1 cellular context compared by ENCODE assay signal in genomic region chr10:73506074-73506473, GRCh38.
TF ChIP-seq lines count a peak whose summit lies in the region.

No MANE protein-coding gene starts in this region.

TF ChIP-seq in H1, 55 proteins besides CTCF, POLR2A, EP300 and RAD21:
- TF ChIP-seq SUZ12 (IDR thresholded peaks at IDR 0.05; ENCODE audit: low read length), result no peak
- TF ChIP-seq, protein P1, sequence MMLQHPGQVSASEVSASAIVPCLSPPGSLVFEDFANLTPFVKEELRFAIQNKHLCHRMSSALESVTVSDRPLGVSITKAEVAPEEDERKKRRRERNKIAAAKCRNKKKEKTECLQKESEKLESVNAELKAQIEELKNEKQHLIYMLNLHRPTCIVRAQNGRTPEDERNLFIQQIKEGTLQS (IDR thresholded peaks at IDR 0.05; ENCODE audit: insufficient read depth, low read depth, low read length), result no peak
- no peak for TF ChIP-seq E2F6 (IDR thresholded peaks at IDR 0.05)
- TF ChIP-seq SIX5 (IDR thresholded peaks at IDR 0.05; ENCODE audit: low read depth, low read length), result no peak
- no peak for TF ChIP-seq CBX5 (IDR thresholded peaks at IDR 0.05; ENCODE audit: low read depth, low read length)
